20 cellular contexts compared by ENCODE assay signal in the genomic region with DNA sequence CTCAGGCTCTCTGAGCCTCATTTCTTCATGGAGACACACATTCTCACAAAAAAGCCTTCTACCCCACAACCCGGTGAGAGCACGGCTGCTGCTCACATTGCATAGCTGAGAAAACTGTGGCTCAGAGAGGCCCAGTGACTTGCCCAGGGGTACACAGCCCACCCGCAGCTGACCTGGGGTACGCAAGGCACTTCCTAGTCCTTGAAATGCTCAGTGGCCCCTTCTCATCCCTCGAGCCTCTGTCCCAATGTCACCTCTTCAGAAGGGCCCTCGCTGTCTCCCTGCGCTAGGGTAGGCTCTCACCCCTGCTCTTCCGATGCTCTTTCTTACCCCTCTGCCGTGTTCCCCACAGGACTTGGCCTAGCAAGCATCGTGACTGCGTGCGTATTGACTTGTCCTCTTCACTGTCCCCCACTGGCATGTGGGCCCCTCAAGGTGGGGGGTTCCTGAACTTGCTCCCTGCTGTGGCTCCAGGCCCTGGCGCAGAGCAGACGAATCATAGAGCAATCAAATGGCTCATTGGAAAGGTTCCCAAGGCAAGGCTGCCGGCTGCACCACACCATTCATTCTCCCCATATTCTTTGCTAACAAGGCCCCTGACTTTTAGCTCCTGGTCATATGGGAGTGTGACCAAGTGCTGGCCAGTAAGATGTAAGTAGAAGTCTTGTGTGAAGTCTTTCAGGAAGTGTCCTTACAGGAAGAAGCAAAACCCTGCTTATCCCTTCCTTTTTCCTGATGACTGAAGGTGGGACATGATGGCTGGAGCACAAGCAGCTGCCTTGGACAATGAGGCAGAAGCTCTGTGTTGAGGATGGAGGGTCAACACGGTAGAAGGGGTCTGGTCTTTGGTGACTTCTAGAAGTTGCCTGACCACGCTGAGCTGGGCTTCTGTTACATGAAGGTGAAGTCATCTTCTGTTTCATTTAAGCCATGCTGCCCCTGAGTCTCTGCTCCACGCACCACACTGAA. TPM values are rescaled to one million over a fixed set of nuclear protein-coding genes. Genes with fewer than 3 reads are reported as not detected.
A peak's percentile ranks its signal among the peaks of the same experiment; 100 is the strongest.
DNase-seq lines count a peak whose midpoint lies in the region; ATAC-seq, FAIRE-seq and TF ChIP-seq lines count a peak whose summit lies in the region.
"Had no signal": no experiment of that assay in that cellular context is flagged by ENCODE, and none has a peak within 500 bp of the region (broad histone marks: within the 10 kb centered on the region; RNA-seq: fewer than 3 reads in every experiment).

No MANE protein-coding gene starts in this region.

- POLR2A ChIA-PET in A549 (lab: Yijun Ruan, JAX): no interaction called here
- POLR2A ChIA-PET in WTC11 (lab: Charles Lee): no interaction called here
- POLR2A ChIA-PET in activated CD8-positive, alpha-beta T cell treated with anti-CD3 and anti-CD28 coated beads, Interleukin-2, amount 10 ng/mL, durations not matched to agents 7 days and 5 days (lab: Charles Lee): no interaction called here

- DNase-seq in A549 (ENCODE audit: low read depth in 1 of 2, low spot score in 1 of 2): no peak
- DNase-seq in WTC11 (ENCODE audit: low spot score): no peak
- no peak for DNase-seq in kidney
- DNase-seq in gastrocnemius medialis: no peak
- DNase-seq in activated CD8-positive, alpha-beta T cell treated with anti-CD3 and anti-CD28 coated beads, Interleukin-2, amount 10 ng/mL, durations not matched to agents 7 days and 5 days: no peak
- DNase-seq in ecto neural progenitor cell (ENCODE audit: low spot score): no peak
- DNase-seq in AG08396 (ENCODE audit: low spot score): no peak
- DNase-seq: activated B cell treated with CpG ODN at 0.5 μM for 24 hours; activated naive CD8-positive, alpha-beta T cell treated with anti-CD3 and anti-CD28 coated beads, Interleukin-2, amount 10 ng/mL, durations not matched to agents 7 days and 5 days; Calu3; cortex of kidney; stimulated activated CD4-positive, alpha-beta T cell treated with anti-CD3 and anti-CD28 coated beads, Interleukin-4, amount 100 ng/mL, for 4 hours; T-cell had no signal

- H3K4me1 Mint-ChIP-seq in WTC11: peaks cover 20% of the 10 kb centered on the region
- no peaks in the 10 kb centered on the region for H3K4me1 Mint-ChIP-seq in activated CD8-positive, alpha-beta T cell treated with anti-CD3 and anti-CD28 coated beads, Interleukin-2, amount 10 ng/mL, durations not matched to agents 7 days and 5 days (ENCODE audit: low read depth)
- H3K4me1 Mint-ChIP-seq: activated B cell treated with CpG ODN at 0.5 μM for 24 hours; activated naive CD8-positive, alpha-beta T cell treated with anti-CD3 and anti-CD28 coated beads, Interleukin-2, amount 10 ng/mL, durations not matched to agents 7 days and 5 days; stimulated activated memory B cell treated with anti-CD40 and anti-IgM and Interleukin-4, amounts not matched to agents 10 μg/mL and 1 μg/mL and 100 μg/mL, for 72 hours; T-cell had no signal

- peaks cover 15% of the 10 kb centered on the region for H3K9me3 Mint-ChIP-seq in WTC11
- no peaks in the 10 kb centered on the region for H3K9me3 Mint-ChIP-seq in activated CD8-positive, alpha-beta T cell treated with anti-CD3 and anti-CD28 coated beads, Interleukin-2, amount 10 ng/mL, durations not matched to agents 7 days and 5 days (ENCODE audit: insufficient read depth)
- H3K9me3 Mint-ChIP-seq: stimulated activated memory B cell treated with anti-CD40 and anti-IgM and Interleukin-4, amounts not matched to agents 10 μg/mL and 1 μg/mL and 100 μg/mL, for 72 hours had no signal

- H3K4me1 ChIP-seq in A549 (peaks cover 14% of the 10 kb centered on the region), kidney (ENCODE audit: control insufficient read depth in 1 of 2, insufficient read depth in 1 of 2, low read depth in 1 of 2, low read length in 2 of 2) (peaks cover 65% of the 10 kb centered on the region in 2 donors), gastrocnemius medialis (peaks cover 0 to 9% of the 10 kb centered on the region in 2 donors)

- TF ChIP-seq CTCF in A549 (IDR thresholded peaks at IDR 0.05): no peak; the same call in 2 of the 3 replicates
- TF ChIP-seq CTCF in WTC11 (IDR thresholded peaks at IDR 0.05): no peak
- TF ChIP-seq CTCF in kidney (IDR thresholded peaks at IDR 0.05; ENCODE audit: borderline replicate concordance, extremely low read depth, insufficient read depth): no peak
- no peak for TF ChIP-seq CTCF in gastrocnemius medialis (IDR thresholded peaks at IDR 0.05 in 4 of 5, conservative IDR thresholded peaks at IDR 0.05 in 1 of 5)

- CTCF ChIA-PET in A549 (lab: Yijun Ruan, JAX): interaction anchor here (0.8 to 11.5 kb wide), 17 partner anchors 8 to 627 kb away, joined by 3 to 117 read pairs (median 5); a partner anchor contains a TSS
- CTCF ChIA-PET in WTC11 (lab: Charles Lee): interaction anchor here (0.7 to 1.5 kb wide), 7 partner anchors 9 to 113 kb away, joined by 3 to 4 read pairs (median 3); no protein-coding TSS in a partner anchor
- CTCF ChIA-PET in activated CD8-positive, alpha-beta T cell treated with anti-CD3 and anti-CD28 coated beads, Interleukin-2, amount 10 ng/mL, durations not matched to agents 7 days and 5 days (lab: Charles Lee): interaction anchor here (0.8 to 0.9 kb wide), 2 partner anchors 12 to 70 kb away, joined by 3 read pairs; no protein-coding TSS in a partner anchor

- peaks cover 12 to 22% (median 15%) of the 10 kb centered on the region in 3 donors for H3K27me3 ChIP-seq in gastrocnemius medialis

- FAIRE-seq in A549 (lab: Jason Lieb, UNC): no peak
- FAIRE-seq in kidney (lab: Jason Lieb, UNC): no peak

- peaks cover 9% of the 10 kb centered on the region for H3K9me3 ChIP-seq in A549
- H3K9me3 ChIP-seq in kidney (ENCODE audit: control insufficient read depth in 1 of 2, low read length in 2 of 2): peaks cover 0 to 3% of the 10 kb centered on the region in 2 donors
- no peaks in the 10 kb centered on the region for H3K9me3 ChIP-seq in gastrocnemius medialis

- peaks cover 5% of the 10 kb centered on the region; the same call in 1 of the 2 replicates for H3K36me3 Mint-ChIP-seq in WTC11
- no peaks in the 10 kb centered on the region for H3K36me3 Mint-ChIP-seq in activated CD8-positive, alpha-beta T cell treated with anti-CD3 and anti-CD28 coated beads, Interleukin-2, amount 10 ng/mL, durations not matched to agents 7 days and 5 days (ENCODE audit: low read depth)
- H3K36me3 Mint-ChIP-seq: activated naive CD8-positive, alpha-beta T cell treated with anti-CD3 and anti-CD28 coated beads, Interleukin-2, amount 10 ng/mL, durations not matched to agents 7 days and 5 days; stimulated activated memory B cell treated with anti-CD40 and anti-IgM and Interleukin-4, amounts not matched to agents 10 μg/mL and 1 μg/mL and 100 μg/mL, for 72 hours; T-cell had no signal

- intact Hi-C loops in kidney (cut with DNase I): no loop called here
- intact Hi-C loops in gastrocnemius medialis (cut with DNase I; ENCODE audit: low total_unique reads): no loop called here

- no peak for TF ChIP-seq POLR2A in A549 (IDR thresholded peaks at IDR 0.05; ENCODE audit: low read length)
- no peak for TF ChIP-seq POLR2A in gastrocnemius medialis (IDR thresholded peaks at IDR 0.05)

- in situ Hi-C loops in gastrocnemius medialis (cut with MboI; ENCODE audit: low sequenced_read_pairs in 4 of 4): no loop called here

- peak overlapping the region; percentile 82 for H3K4me2 ChIP-seq in A549

- TF ChIP-seq RAD21 in A549 (conservative IDR thresholded peaks at IDR 0.05 in 1 of 2, IDR thresholded peaks at IDR 0.05 in 1 of 2): no peak

- H3K27me3 Mint-ChIP-seq in WTC11 (ENCODE audit: low read depth): peaks cover 3% of the 10 kb centered on the region; the same call in 1 of the 2 replicates
- peaks cover 28% of the 10 kb centered on the region for H3K27me3 Mint-ChIP-seq in activated CD8-positive, alpha-beta T cell treated with anti-CD3 and anti-CD28 coated beads, Interleukin-2, amount 10 ng/mL, durations not matched to agents 7 days and 5 days (ENCODE audit: low read depth)

- WGBS in A549 (ENCODE audit: missing lambda C conversion rate): 56% methylated on average over 18 of the region's 18 CpGs

- H3K9ac ChIP-seq in kidney (ENCODE audit: low read length in 2 of 2): peak overlapping the region; percentile 20 to 78

- no peak overlapping the region for H3K4me3 Mint-ChIP-seq in WTC11
- no peak overlapping the region for H3K4me3 Mint-ChIP-seq in activated CD8-positive, alpha-beta T cell treated with anti-CD3 and anti-CD28 coated beads, Interleukin-2, amount 10 ng/mL, durations not matched to agents 7 days and 5 days
- H3K4me3 Mint-ChIP-seq: activated B cell treated with CpG ODN at 0.5 μM for 24 hours; activated naive CD8-positive, alpha-beta T cell treated with anti-CD3 and anti-CD28 coated beads, Interleukin-2, amount 10 ng/mL, durations not matched to agents 7 days and 5 days; stimulated activated memory B cell treated with anti-CD40 and anti-IgM and Interleukin-4, amounts not matched to agents 10 μg/mL and 1 μg/mL and 100 μg/mL, for 72 hours; T-cell had no signal

- H3K4me3 ChIP-seq in A549 (no peak overlapping the region), kidney (ENCODE audit: low read length in 2 of 2) (peak overlapping the region in 1 of 2 donors; percentile 24), gastrocnemius medialis (no peak overlapping the region)

- no peaks in the 10 kb centered on the region for H3K36me3 ChIP-seq in kidney (ENCODE audit: control insufficient read depth in 1 of 2, insufficient read depth in 2 of 2, low read length in 2 of 2)
- H3K36me3 ChIP-seq in gastrocnemius medialis: no peaks in the 10 kb centered on the region

- TF ChIP-seq EP300 in A549 (IDR thresholded peaks at IDR 0.05): no peak

- H3K27ac ChIP-seq in A549 (peak overlapping the region; percentile 16 to 30; a peak in 1 of 6 replicates), kidney (ENCODE audit: low read depth in 2 of 2, low read length in 2 of 2) (peak overlapping the region; percentile 94 to 97), gastrocnemius medialis (peak overlapping the region; percentile 41 to 74 (median 54))
- H3K27ac ChIP-seq: HL-60 had no signal

- no peak overlapping the region for H3K27ac Mint-ChIP-seq in WTC11
- no peak overlapping the region for H3K27ac Mint-ChIP-seq in activated CD8-positive, alpha-beta T cell treated with anti-CD3 and anti-CD28 coated beads, Interleukin-2, amount 10 ng/mL, durations not matched to agents 7 days and 5 days
- H3K27ac Mint-ChIP-seq: activated B cell treated with CpG ODN at 0.5 μM for 24 hours; activated naive CD8-positive, alpha-beta T cell treated with anti-CD3 and anti-CD28 coated beads, Interleukin-2, amount 10 ng/mL, durations not matched to agents 7 days and 5 days; stimulated activated memory B cell treated with anti-CD40 and anti-IgM and Interleukin-4, amounts not matched to agents 10 μg/mL and 1 μg/mL and 100 μg/mL, for 72 hours; T-cell had no signal

- no peak for ATAC-seq in A549
- ATAC-seq in WTC11: no peak
- no peak for ATAC-seq in gastrocnemius medialis
- ATAC-seq in activated CD8-positive, alpha-beta T cell treated with anti-CD3 and anti-CD28 coated beads, Interleukin-2, amount 10 ng/mL, durations not matched to agents 7 days and 5 days: no peak
- ATAC-seq in HG03520 (IDR thresholded peaks at IDR 0.05; ENCODE audit: unreplicated experiment): no peak
- ATAC-seq: stimulated activated memory B cell treated with anti-CD40 and anti-IgM and Interleukin-4, amounts not matched to agents 10 μg/mL and 1 μg/mL and 100 μg/mL, for 72 hours; T-cell had no signal

RNA-seq across cellular contexts. Expression of a gene that starts 22.7 kb away (rescaled TPM):
- polyA plus RNA-seq in A549 (2011; rRNA removed) (0.12 and 0.21 TPM in 2 replicates), A549 (2017; fragmentation: RNase III; extraction: RNeasy Plus Mini Kit Qiagen cat#74134 plus additional on column Dnase treatment) (0.04 to 0.07 TPM in 2 of 3 replicates, not detected in the other), kidney (ENCODE audit: insufficient read depth, low read depth, low replicate concordance) (551 TPM)
- 0.03 TPM in 1 of 2 replicates, not detected in the other for polyA plus RNA-seq in A549 (2012; cell fraction: cytosol; rRNA removed)
- 0.05 and 0.12 TPM in 2 replicates for polyA plus RNA-seq in A549 (2012; cell fraction: nucleus; rRNA removed)
- 1.8 and 1.9 TPM in 2 replicates for polyA minus RNA-seq in A549 (2011; rRNA and poly(A)+ RNA removed)
- total RNA-seq in WTC11 (2021) (0.17 to 0.30 TPM (median 0.21 TPM) in 3 replicates), kidney (29.7 TPM), gastrocnemius medialis (1 to 10 TPM in 3 of 4 donors, under 1 TPM in 1; 0.10 to 3.2 (median 1.7) TPM)
- not detected for total RNA-seq in activated CD8-positive, alpha-beta T cell treated with anti-CD3 and anti-CD28 coated beads, Interleukin-2, amount 10 ng/mL, durations not matched to agents 7 days and 5 days
- total RNA-seq: activated B cell treated with CpG ODN at 0.5 μM for 24 hours; activated naive CD8-positive, alpha-beta T cell treated with anti-CD3 and anti-CD28 coated beads, Interleukin-2, amount 10 ng/mL, durations not matched to agents 7 days and 5 days; H7; LHCN-M2 had no signal
- polyA plus RNA-seq: AG04450 had no signal

RNA-seq across cellular contexts. Expression of a gene that starts 36.7 kb away (rescaled TPM):
- polyA plus RNA-seq in A549 (2011; rRNA removed): not detected in 2 replicates
- not detected in 2 replicates for polyA plus RNA-seq in A549 (2012; cell fraction: cytosol; rRNA removed)
- polyA plus RNA-seq in A549 (2012; cell fraction: nucleus; rRNA removed): 0.02 and 0.05 TPM in 2 replicates
- polyA plus RNA-seq in A549 (2017; fragmentation: RNase III; extraction: RNeasy Plus Mini Kit Qiagen cat#74134 plus additional on column Dnase treatment): 0.05 to 0.07 TPM (median 0.05 TPM) in 3 replicates
- not detected in 2 replicates for polyA minus RNA-seq in A549 (2011; rRNA and poly(A)+ RNA removed)
- total RNA-seq in WTC11 (2021): not detected in 3 replicates
- 3.7 TPM for total RNA-seq in kidney
- polyA plus RNA-seq in kidney (ENCODE audit: insufficient read depth, low read depth, low replicate concordance): not detected
- total RNA-seq in gastrocnemius medialis: not detected
- total RNA-seq in activated CD8-positive, alpha-beta T cell treated with anti-CD3 and anti-CD28 coated beads, Interleukin-2, amount 10 ng/mL, durations not matched to agents 7 days and 5 days: 10 to 100 TPM; 10.2 to 11.7 TPM
- total RNA-seq: H7, LHCN-M2, NCI-H460 had no signal
- polyA plus RNA-seq: AG04450 had no signal

RNA-seq across cellular contexts. Expression of a gene that starts 58.6 kb away (rescaled TPM):
- 0.03 TPM in 1 of 2 replicates, not detected in the other for polyA plus RNA-seq in A549 (2011; rRNA removed)
- polyA plus RNA-seq in A549 (2012; cell fraction: cytosol; rRNA removed): 0.04 and 0.06 TPM in 2 replicates
- polyA plus RNA-seq in A549 (2012; cell fraction: nucleus; rRNA removed): 0.04 TPM in 1 of 2 replicates, not detected in the other
- 0.03 TPM in 2 of 3 replicates, not detected in the other for polyA plus RNA-seq in A549 (2017; fragmentation: RNase III; extraction: RNeasy Plus Mini Kit Qiagen cat#74134 plus additional on column Dnase treatment)
- 0.04 TPM in 1 of 2 replicates, not detected in the other for polyA minus RNA-seq in A549 (2011; rRNA and poly(A)+ RNA removed)
- 0.70 to 2.6 TPM (median 2.4 TPM) in 3 replicates for total RNA-seq in WTC11 (2021)
- total RNA-seq in kidney: not detected
- polyA plus RNA-seq in kidney (ENCODE audit: insufficient read depth, low read depth, low replicate concordance): not detected
- total RNA-seq in gastrocnemius medialis: not detected
- not detected for total RNA-seq in activated CD8-positive, alpha-beta T cell treated with anti-CD3 and anti-CD28 coated beads, Interleukin-2, amount 10 ng/mL, durations not matched to agents 7 days and 5 days
- total RNA-seq: activated B cell treated with CpG ODN at 0.5 μM for 24 hours; activated naive CD8-positive, alpha-beta T cell treated with anti-CD3 and anti-CD28 coated beads, Interleukin-2, amount 10 ng/mL, durations not matched to agents 7 days and 5 days; Calu3; LHCN-M2; NCI-H460 had no signal
- polyA plus RNA-seq: AG04450 had no signal

Comparison
In these comparisons a context has a peak if more than half of its experiments do, and no peak if none do; other contexts are left out.
1. H3K27ac ChIP-seq: peak in every context shown above with its lines; median percentile 96 in kidney; 54 in gastrocnemius medialis; 23 in A549.